In genomic region chr12:30323008-30323407, GRCh38 we compare ENCODE assay signal across 22 cellular contexts.
"Had no signal": no experiment of that assay in that cellular context is flagged by ENCODE, and none has a peak within 500 bp of the region (broad histone marks: within the 10 kb centered on the region; RNA-seq: fewer than 3 reads in every experiment).

No MANE protein-coding gene starts in this region.

- H3K27ac ChIP-seq: esophagus muscularis mucosa, heart left ventricle, pancreas, sigmoid colon, upper lobe of left lung had no signal

- H3K36me3 ChIP-seq: esophagus muscularis mucosa, heart left ventricle, pancreas, sigmoid colon, upper lobe of left lung had no signal

- H3K9me3 ChIP-seq: pancreas had no signal

- H3K36me3 Mint-ChIP-seq: memory B cell had no signal

- H3K4me3 ChIP-seq: esophagus muscularis mucosa, heart left ventricle, pancreas, sigmoid colon, upper lobe of left lung had no signal

- DNase-seq: activated CD4-positive, alpha-beta T cell treated with anti-CD3 and anti-CD28 coated beads, Interleukin-2, amount 10 ng/mL, durations not matched to agents 24 days and 14 days; activated CD4-positive, CD25-positive, alpha-beta regulatory T cell; activated CD8-positive, alpha-beta memory T cell treated with anti-CD3 and anti-CD28 coated beads, Interleukin-2, amount 50 U/mL, for 4 hours; activated CD8-positive, alpha-beta T cell treated with anti-CD3 and anti-CD28 coated beads, Interleukin-2, amount 10 ng/mL, durations not matched to agents 7 days and 5 days; activated effector memory CD4-positive, alpha-beta T cell treated with anti-CD3 and anti-CD28 coated beads, Interleukin-2, amount 50 U/mL, for 16 hours; activated T-cell treated with anti-CD3 and anti-CD28 coated beads, Interleukin-2, amount 50 U/mL, for 48 hours; cortex of kidney; effector CD4-positive, alpha-beta T cell; foreskin melanocyte; heart left ventricle; left colon; naive thymus-derived CD8-positive, alpha-beta T cell; pancreas; sigmoid colon; stimulated activated CD4-positive, alpha-beta T cell treated with anti-CD3 and anti-CD28 coated beads, Interleukin-1b, Interleukin-23, amount 100 ng/mL, for 48 hours; stimulated activated naive CD8-positive, alpha-beta T cell treated with anti-CD3 and anti-CD28 coated beads, Interleukin-15, amount 100 ng/mL, for 72 hours; T-helper 2 cell; upper lobe of left lung had no signal

- H3K27ac Mint-ChIP-seq: activated CD4-positive, alpha-beta T cell treated with anti-CD3 and anti-CD28 coated beads, Interleukin-2, amount 10 ng/mL, durations not matched to agents 24 days and 14 days; activated CD8-positive, alpha-beta T cell treated with anti-CD3 and anti-CD28 coated beads, Interleukin-2, amount 10 ng/mL, durations not matched to agents 7 days and 5 days; activated naive CD4-positive, alpha-beta T cell treated with anti-CD3 and anti-CD28 coated beads, Interleukin-2, amount 50 U/mL, for 72 hours; memory B cell; naive thymus-derived CD8-positive, alpha-beta T cell; stimulated activated naive CD8-positive, alpha-beta T cell treated with anti-CD3 and anti-CD28 coated beads, Interleukin-15, amount 100 ng/mL, for 72 hours had no signal

- H3K4me1 Mint-ChIP-seq: activated CD4-positive, alpha-beta T cell treated with anti-CD3 and anti-CD28 coated beads, Interleukin-2, amount 10 ng/mL, durations not matched to agents 24 days and 14 days; central memory CD8-positive, alpha-beta T cell; memory B cell; naive thymus-derived CD8-positive, alpha-beta T cell; stimulated activated naive CD8-positive, alpha-beta T cell treated with anti-CD3 and anti-CD28 coated beads, Interleukin-15, amount 100 ng/mL, for 72 hours had no signal

- H3K4me1 ChIP-seq: esophagus muscularis mucosa, heart left ventricle, pancreas, sigmoid colon, upper lobe of left lung had no signal

- H3K27me3 Mint-ChIP-seq: activated CD4-positive, alpha-beta T cell treated with anti-CD3 and anti-CD28 coated beads, Interleukin-2, amount 10 ng/mL, durations not matched to agents 24 days and 14 days; central memory CD8-positive, alpha-beta T cell; memory B cell; stimulated activated naive CD8-positive, alpha-beta T cell treated with anti-CD3 and anti-CD28 coated beads, Interleukin-15, amount 100 ng/mL, for 72 hours had no signal

- ATAC-seq: activated CD8-positive, alpha-beta T cell treated with anti-CD3 and anti-CD28 coated beads, Interleukin-2, amount 10 ng/mL, durations not matched to agents 7 days and 5 days; activated naive CD4-positive, alpha-beta T cell treated with anti-CD3 and anti-CD28 coated beads, Interleukin-2, amount 50 U/mL, for 72 hours; heart left ventricle; left colon; naive thymus-derived CD8-positive, alpha-beta T cell; pancreas; stimulated activated naive CD8-positive, alpha-beta T cell treated with anti-CD3 and anti-CD28 coated beads, Interleukin-15, amount 100 ng/mL, for 72 hours had no signal

- H3K27me3 ChIP-seq: esophagus muscularis mucosa, heart left ventricle, pancreas, sigmoid colon, upper lobe of left lung had no signal

- H3K4me3 Mint-ChIP-seq: activated CD4-positive, alpha-beta T cell treated with anti-CD3 and anti-CD28 coated beads, Interleukin-2, amount 10 ng/mL, durations not matched to agents 24 days and 14 days; activated CD8-positive, alpha-beta T cell treated with anti-CD3 and anti-CD28 coated beads, Interleukin-2, amount 10 ng/mL, durations not matched to agents 7 days and 5 days; central memory CD8-positive, alpha-beta T cell; memory B cell; naive thymus-derived CD8-positive, alpha-beta T cell; stimulated activated naive CD8-positive, alpha-beta T cell treated with anti-CD3 and anti-CD28 coated beads, Interleukin-15, amount 100 ng/mL, for 72 hours had no signal
